In the genomic region with DNA sequence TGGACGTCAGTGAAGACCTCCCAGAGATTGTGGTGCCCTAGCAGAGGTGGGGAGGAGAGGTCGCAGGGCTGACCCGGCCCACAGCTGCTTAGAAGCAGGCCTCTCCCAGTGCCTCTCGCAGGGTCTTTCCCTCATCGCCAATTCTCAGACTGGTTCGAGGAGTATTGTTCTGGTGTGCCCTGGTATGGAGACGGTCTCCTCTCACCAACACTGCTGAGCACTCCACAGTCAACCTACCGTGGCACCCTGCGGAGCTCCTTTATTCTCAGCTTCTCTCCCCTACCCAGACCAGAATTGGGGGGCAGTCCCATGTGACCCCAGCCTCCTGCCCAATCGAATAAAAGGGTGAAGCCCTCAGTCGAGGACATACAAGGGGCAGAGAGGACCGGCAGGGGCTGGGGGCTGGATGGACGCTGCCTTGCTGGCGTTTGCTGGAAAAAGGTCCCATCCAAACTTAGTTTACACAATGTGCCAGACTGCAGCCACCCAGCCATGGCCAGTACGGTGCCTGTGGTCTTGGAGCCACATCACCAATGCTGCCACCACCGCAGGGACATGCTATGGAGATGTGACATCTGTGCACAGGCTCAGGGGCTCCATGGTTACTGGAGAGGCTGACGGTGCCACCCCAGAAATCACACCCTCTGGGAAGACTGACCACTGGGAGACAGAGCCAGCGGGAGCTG, we compare ENCODE assay signal across 1 cellular context.
TF ChIP-seq lines count a peak whose summit lies in the region.

No MANE protein-coding gene starts in this region.

TF ChIP-seq in HepG2, 621 proteins besides CTCF, POLR2A, EP300 and RAD21 (continued from another document):
- TF ChIP-seq, protein P1, sequence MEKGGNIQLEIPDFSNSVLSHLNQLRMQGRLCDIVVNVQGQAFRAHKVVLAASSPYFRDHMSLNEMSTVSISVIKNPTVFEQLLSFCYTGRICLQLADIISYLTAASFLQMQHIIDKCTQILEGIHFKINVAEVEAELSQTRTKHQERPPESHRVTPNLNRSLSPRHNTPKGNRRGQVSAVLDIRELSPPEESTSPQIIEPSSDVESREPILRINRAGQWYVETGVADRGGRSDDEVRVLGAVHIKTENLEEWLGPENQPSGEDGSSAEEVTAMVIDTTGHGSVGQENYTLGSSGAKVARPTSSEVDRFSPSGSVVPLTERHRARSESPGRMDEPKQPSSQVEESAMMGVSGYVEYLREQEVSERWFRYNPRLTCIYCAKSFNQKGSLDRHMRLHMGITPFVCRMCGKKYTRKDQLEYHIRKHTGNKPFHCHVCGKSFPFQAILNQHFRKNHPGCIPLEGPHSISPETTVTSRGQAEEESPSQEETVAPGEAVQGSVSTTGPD (CRISPR knock-in tag; IDR thresholded peaks at IDR 0.05), result no peak
